Comparison of ENCODE assay signal across 8 cellular contexts in genomic region chrX:40172169-40172979, GRCh38.
DNase-seq lines count a peak whose midpoint lies in the region; ATAC-seq and TF ChIP-seq lines count a peak whose summit lies in the region.

No MANE protein-coding gene starts in this region.

- no peak for TF ChIP-seq EP300 in suprapubic skin (IDR thresholded peaks at IDR 0.05)

- DNase-seq in RKO (ENCODE audit: low spot score) (peak; percentile 55), choroid plexus epithelial cell (ENCODE audit: low read depth) (peak; percentile 65), lower leg skin (ENCODE audit: low spot score in 2 of 2) (peak in 1 of 2 donors; percentile 92), suprapubic skin (ENCODE audit: low spot score in 2 of 2) (peak in 1 of 2 donors; percentile 78)

- 8% methylated on average over 56 of the region's 75 CpGs; no CpG with 5 or more reads in 1 of the 2 donors for WGBS in lower leg skin, 2 donors
- 30% methylated on average over 2 of the region's 75 CpGs for WGBS in suprapubic skin

- H3K4me3 ChIP-seq in choroid plexus epithelial cell (ENCODE audit: low read depth, low read length) (peak overlapping the region; percentile 52), lower leg skin (ENCODE audit: low read depth, poor library complexity, severe bottlenecking) (peak overlapping the region; percentile 9), suprapubic skin (peak overlapping the region; percentile 51)

- H3K27me3 ChIP-seq in suprapubic skin: no peaks in the 10 kb centered on the region

- H3K9me3 ChIP-seq in suprapubic skin: no peaks in the 10 kb centered on the region

- peaks cover 49% of the 10 kb centered on the region for H3K4me1 ChIP-seq in suprapubic skin

- H3K27ac ChIP-seq in suprapubic skin: peak overlapping the region; percentile 84

- ATAC-seq in GM18505 (IDR thresholded peaks at IDR 0.05; ENCODE audit: unreplicated experiment): no peak
- no peak for ATAC-seq in HG03039 (IDR thresholded peaks at IDR 0.05; ENCODE audit: unreplicated experiment)
- no peak for ATAC-seq in HG02852 (IDR thresholded peaks at IDR 0.05; ENCODE audit: unreplicated experiment)
- ATAC-seq in GM18867 (IDR thresholded peaks at IDR 0.05; ENCODE audit: unreplicated experiment): no peak

- no peak for TF ChIP-seq CTCF in choroid plexus epithelial cell (conservative IDR thresholded peaks at IDR 0.05; ENCODE audit: low read depth, low read length)
- TF ChIP-seq CTCF in lower leg skin (IDR thresholded peaks at IDR 0.05): no peak
- TF ChIP-seq CTCF in suprapubic skin (IDR thresholded peaks at IDR 0.05): no peak

- intact Hi-C loops in lower leg skin (cut with DNase I; ENCODE audit: low total_unique reads): loop anchor here (5.0 kb wide), 1 partner anchor 160 kb away; no protein-coding TSS in a partner anchor

- peak; percentile 54 for TF ChIP-seq POLR2A in GM18505 (IDR thresholded peaks at IDR 0.05; ENCODE audit: borderline replicate concordance, extremely low read depth, insufficient read depth, insufficient read length)
- TF ChIP-seq POLR2A in lower leg skin (IDR thresholded peaks at IDR 0.05): peak in 1 of 2 donors; percentile 5
- TF ChIP-seq POLR2A in suprapubic skin (IDR thresholded peaks at IDR 0.05): peak in 1 of 2 donors; percentile 28

- H3K36me3 ChIP-seq in suprapubic skin: no peaks in the 10 kb centered on the region
